Comparison of ENCODE assay signal across 9 cellular contexts in the genomic region with DNA sequence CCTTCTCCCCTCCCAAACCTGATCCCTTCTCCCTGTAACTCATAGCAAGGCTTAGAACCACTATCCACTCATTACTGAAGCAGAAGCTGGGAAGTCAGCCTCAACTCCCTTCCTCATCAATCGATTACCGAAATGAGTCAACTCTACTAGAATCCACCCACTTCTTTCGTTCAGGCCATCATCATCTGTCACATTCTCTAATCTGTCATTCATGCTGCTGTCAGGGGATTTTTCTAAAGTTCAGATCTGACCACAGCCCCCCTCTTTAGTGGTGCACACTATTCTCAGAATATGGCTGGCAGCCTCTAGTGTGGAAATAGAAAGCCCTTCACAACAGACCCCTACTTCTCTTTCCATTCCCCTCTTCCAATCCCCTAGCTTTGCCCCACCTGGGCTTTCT. TPM values are rescaled to one million over a fixed set of nuclear protein-coding genes. Genes with fewer than 3 reads are reported as not detected.
DNase-seq lines count a peak whose midpoint lies in the region; ATAC-seq and TF ChIP-seq lines count a peak whose summit lies in the region.
"Had no signal": no experiment of that assay in that cellular context is flagged by ENCODE, and none has a peak within 500 bp of the region (broad histone marks: within the 10 kb centered on the region; RNA-seq: fewer than 3 reads in every experiment).

No MANE protein-coding gene starts in this region.

- peaks cover 10% of the 10 kb centered on the region for H3K27me3 ChIP-seq in CD8-positive, alpha-beta T cell (ENCODE audit: insufficient read depth, low read length)

- H3K4me3 Mint-ChIP-seq in activated naive CD8-positive, alpha-beta T cell treated with anti-CD3 and anti-CD28 coated beads, Interleukin-2, amount 10 ng/mL, durations not matched to agents 7 days and 5 days = peak overlapping the region; percentile 1
- H3K4me3 Mint-ChIP-seq in type B pancreatic cell = no peak overlapping the region
- no peak overlapping the region for H3K4me3 Mint-ChIP-seq in CD8-positive, alpha-beta T cell
- H3K4me3 Mint-ChIP-seq: endodermal cell had no signal

- no peak overlapping the region for H3K4me3 ChIP-seq in CD8-positive, alpha-beta T cell (ENCODE audit: low read depth, low read length)

- peaks cover 16% of the 10 kb centered on the region for H3K27me3 Mint-ChIP-seq in activated naive CD8-positive, alpha-beta T cell treated with anti-CD3 and anti-CD28 coated beads, Interleukin-2, amount 10 ng/mL, durations not matched to agents 7 days and 5 days
- H3K27me3 Mint-ChIP-seq in type B pancreatic cell = peaks cover 66% of the 10 kb centered on the region
- H3K27me3 Mint-ChIP-seq in CD8-positive, alpha-beta T cell (ENCODE audit: low read depth) = peaks cover 33% of the 10 kb centered on the region

- no peaks in the 10 kb centered on the region for H3K9me3 ChIP-seq in CD8-positive, alpha-beta T cell (ENCODE audit: low read length)

- no peak overlapping the region for H3K27ac ChIP-seq in CD8-positive, alpha-beta T cell (ENCODE audit: low read depth, low read length)

- intact Hi-C loops in CD8-positive, alpha-beta T cell (cut with DNase I, micrococcal nuclease) = no loop called here

- POLR2A ChIA-PET in activated naive CD8-positive, alpha-beta T cell treated with anti-CD3 and anti-CD28 coated beads, Interleukin-2, amount 10 ng/mL, durations not matched to agents 7 days and 5 days (lab: Charles Lee) = no interaction called here
- POLR2A ChIA-PET in CD8-positive, alpha-beta T cell (lab: Charles Lee) = no interaction called here

- peaks cover 11% of the 10 kb centered on the region for H3K4me1 ChIP-seq in CD8-positive, alpha-beta T cell (ENCODE audit: insufficient read depth, low read length)

- no peak overlapping the region for H3K27ac Mint-ChIP-seq in activated naive CD8-positive, alpha-beta T cell treated with anti-CD3 and anti-CD28 coated beads, Interleukin-2, amount 10 ng/mL, durations not matched to agents 7 days and 5 days
- no peak overlapping the region for H3K27ac Mint-ChIP-seq in type B pancreatic cell
- H3K27ac Mint-ChIP-seq in CD8-positive, alpha-beta T cell = no peak overlapping the region
- H3K27ac Mint-ChIP-seq: endodermal cell had no signal

- DNase-seq in activated naive CD8-positive, alpha-beta T cell treated with anti-CD3 and anti-CD28 coated beads, Interleukin-2, amount 10 ng/mL, durations not matched to agents 7 days and 5 days = no peak
- DNase-seq in NCI-H1417 treated with DMSO at 0.1 percent for 48 hours (lab: John Stamatoyannopoulos, UW) (no peak), anterior cingulate cortex (lab: John Stamatoyannopoulos, UW) (no peak), type B pancreatic cell (ENCODE audit: extremely low spot score, unreplicated experiment) (no peak)
- DNase-seq in CD8-positive, alpha-beta T cell = no peak
- DNase-seq: endodermal cell had no signal

- ATAC-seq in GM18868 (IDR thresholded peaks at IDR 0.05; ENCODE audit: unreplicated experiment) (peak; percentile 89), GM21381 (IDR thresholded peaks at IDR 0.05; ENCODE audit: unreplicated experiment) (peak; percentile 76), HG03108 (IDR thresholded peaks at IDR 0.05; ENCODE audit: unreplicated experiment) (peak; percentile 79)
- peak; percentile 62 for ATAC-seq in activated naive CD8-positive, alpha-beta T cell treated with anti-CD3 and anti-CD28 coated beads, Interleukin-2, amount 10 ng/mL, durations not matched to agents 7 days and 5 days (ENCODE audit: low read depth)
- no peak for ATAC-seq in CD8-positive, alpha-beta T cell

- H3K9me3 Mint-ChIP-seq in activated naive CD8-positive, alpha-beta T cell treated with anti-CD3 and anti-CD28 coated beads, Interleukin-2, amount 10 ng/mL, durations not matched to agents 7 days and 5 days = no peaks in the 10 kb centered on the region
- H3K9me3 Mint-ChIP-seq in type B pancreatic cell = no peaks in the 10 kb centered on the region
- no peaks in the 10 kb centered on the region for H3K9me3 Mint-ChIP-seq in CD8-positive, alpha-beta T cell
- H3K9me3 Mint-ChIP-seq: endodermal cell had no signal

- peaks cover 12% of the 10 kb centered on the region for H3K4me1 Mint-ChIP-seq in activated naive CD8-positive, alpha-beta T cell treated with anti-CD3 and anti-CD28 coated beads, Interleukin-2, amount 10 ng/mL, durations not matched to agents 7 days and 5 days
- H3K4me1 Mint-ChIP-seq in type B pancreatic cell (ENCODE audit: unreplicated experiment) = no peaks in the 10 kb centered on the region
- peaks cover 6% of the 10 kb centered on the region for H3K4me1 Mint-ChIP-seq in CD8-positive, alpha-beta T cell (ENCODE audit: low read depth)

- H3K36me3 Mint-ChIP-seq in activated naive CD8-positive, alpha-beta T cell treated with anti-CD3 and anti-CD28 coated beads, Interleukin-2, amount 10 ng/mL, durations not matched to agents 7 days and 5 days = no peaks in the 10 kb centered on the region
- no peaks in the 10 kb centered on the region for H3K36me3 Mint-ChIP-seq in type B pancreatic cell
- no peaks in the 10 kb centered on the region for H3K36me3 Mint-ChIP-seq in CD8-positive, alpha-beta T cell

- CTCF ChIA-PET in CD8-positive, alpha-beta T cell (lab: Charles Lee) = interaction anchor here (1.2 to 9.4 kb wide), 4 partner anchors 8 to 53 kb away, joined by 3 to 100 read pairs (median 13); no protein-coding TSS in a partner anchor

- H3K36me3 ChIP-seq in CD8-positive, alpha-beta T cell (ENCODE audit: insufficient read depth, low read length) = no peaks in the 10 kb centered on the region

- no peak for TF ChIP-seq CTCF in type B pancreatic cell (conservative IDR thresholded peaks at IDR 0.05)
- no peak for TF ChIP-seq CTCF in CD8-positive, alpha-beta T cell (IDR thresholded peaks at IDR 0.05)

RNA-seq across cellular contexts. Expression of gene NT5C1A, which starts 5.1 kb away (rescaled TPM):
- total RNA-seq in activated naive CD8-positive, alpha-beta T cell treated with anti-CD3 and anti-CD28 coated beads, Interleukin-2, amount 10 ng/mL, durations not matched to agents 7 days and 5 days = not detected
- 0.43 TPM in 1 of 2 replicates, not detected in the other for total RNA-seq in type B pancreatic cell (ENCODE audit: low replicate concordance)
- under 1 TPM; 0.31 to 0.68 TPM for total RNA-seq in CD8-positive, alpha-beta T cell
- total RNA-seq: endodermal cell had no signal

RNA-seq across cellular contexts. Expression of gene HPCAL4, which starts 24.5 kb away (rescaled TPM):
- 1 to 10 TPM; 4.9 to 6.0 TPM for total RNA-seq in activated naive CD8-positive, alpha-beta T cell treated with anti-CD3 and anti-CD28 coated beads, Interleukin-2, amount 10 ng/mL, durations not matched to agents 7 days and 5 days
- 0.21 and 0.53 TPM in 2 replicates for total RNA-seq in type B pancreatic cell (ENCODE audit: low replicate concordance)
- total RNA-seq in CD8-positive, alpha-beta T cell = 10 to 100 TPM; 12.1 to 12.8 TPM
- total RNA-seq: endodermal cell had no signal

RNA-seq across cellular contexts. Expression of gene HEYL, which starts 27.3 kb away (rescaled TPM):
- total RNA-seq in activated naive CD8-positive, alpha-beta T cell treated with anti-CD3 and anti-CD28 coated beads, Interleukin-2, amount 10 ng/mL, durations not matched to agents 7 days and 5 days = not detected
- 0.83 and 4.3 TPM in 2 replicates for total RNA-seq in type B pancreatic cell (ENCODE audit: low replicate concordance)
- not detected for total RNA-seq in CD8-positive, alpha-beta T cell
